In genomic region chr1:167367705-167368104, GRCh38 we compare ENCODE assay signal across 23 cellular contexts.
"Had no signal": no experiment of that assay in that cellular context is flagged by ENCODE, and none has a peak within 500 bp of the region (broad histone marks: within the 10 kb centered on the region; RNA-seq: fewer than 3 reads in every experiment).

No MANE protein-coding gene starts in this region.

- H3K4me3 ChIP-seq: MG63 had no signal

- H3K4me2 ChIP-seq: SK-N-SH had no signal

- ATAC-seq: Panc1, PC-3, T-cell had no signal

- H3K27ac ChIP-seq: RWPE1 had no signal

- H3K27me3 ChIP-seq: MG63 had no signal

- H3K9ac ChIP-seq: SK-N-SH had no signal

- H3K9me3 ChIP-seq: MG63, SK-N-SH had no signal

- DNase-seq: Karpas-422, KG1, MG63, NCI-H1092, NCI-H1105 treated with DMSO at 0.1 percent for 48 hours, NCI-H1417 treated with DMSO at 0.1 percent for 48 hours, NCI-H146, NCI-H1694 treated with DMSO at 0.1 percent for 48 hours, NCI-H1930, NCI-H2081, NCI-H2107, NCI-H226, NCI-H446, NCI-H510A, NCI-H524 treated with DMSO at 0.1 percent for 48 hours, NCI-H748 treated with DMSO at 0.1 percent for 48 hours, PC-3, SHP77, SK-N-SH, SW 1271, T-cell had no signal
